1 cellular context compared by ENCODE assay signal in genomic region chr2:128317186-128317897, GRCh38.
TF ChIP-seq lines count a peak whose summit lies in the region.

No MANE protein-coding gene starts in this region.

TF ChIP-seq in HepG2, 621 proteins besides CTCF, POLR2A, EP300 and RAD21 (continued from another document and continues in another):
- TF ChIP-seq, protein P1, sequence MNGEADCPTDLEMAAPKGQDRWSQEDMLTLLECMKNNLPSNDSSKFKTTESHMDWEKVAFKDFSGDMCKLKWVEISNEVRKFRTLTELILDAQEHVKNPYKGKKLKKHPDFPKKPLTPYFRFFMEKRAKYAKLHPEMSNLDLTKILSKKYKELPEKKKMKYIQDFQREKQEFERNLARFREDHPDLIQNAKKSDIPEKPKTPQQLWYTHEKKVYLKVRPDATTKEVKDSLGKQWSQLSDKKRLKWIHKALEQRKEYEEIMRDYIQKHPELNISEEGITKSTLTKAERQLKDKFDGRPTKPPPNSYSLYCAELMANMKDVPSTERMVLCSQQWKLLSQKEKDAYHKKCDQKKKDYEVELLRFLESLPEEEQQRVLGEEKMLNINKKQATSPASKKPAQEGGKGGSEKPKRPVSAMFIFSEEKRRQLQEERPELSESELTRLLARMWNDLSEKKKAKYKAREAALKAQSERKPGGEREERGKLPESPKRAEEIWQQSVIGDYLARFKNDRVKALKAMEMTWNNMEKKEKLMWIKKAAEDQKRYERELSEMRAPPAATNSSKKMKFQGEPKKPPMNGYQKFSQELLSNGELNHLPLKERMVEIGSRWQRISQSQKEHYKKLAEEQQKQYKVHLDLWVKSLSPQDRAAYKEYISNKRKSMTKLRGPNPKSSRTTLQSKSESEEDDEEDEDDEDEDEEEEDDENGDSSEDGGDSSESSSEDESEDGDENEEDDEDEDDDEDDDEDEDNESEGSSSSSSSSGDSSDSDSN (CRISPR knock-in tag; IDR thresholded peaks at IDR 0.05): peak; percentile 74; the same call in 1 of the 2 replicates
- TF ChIP-seq, protein P2, sequence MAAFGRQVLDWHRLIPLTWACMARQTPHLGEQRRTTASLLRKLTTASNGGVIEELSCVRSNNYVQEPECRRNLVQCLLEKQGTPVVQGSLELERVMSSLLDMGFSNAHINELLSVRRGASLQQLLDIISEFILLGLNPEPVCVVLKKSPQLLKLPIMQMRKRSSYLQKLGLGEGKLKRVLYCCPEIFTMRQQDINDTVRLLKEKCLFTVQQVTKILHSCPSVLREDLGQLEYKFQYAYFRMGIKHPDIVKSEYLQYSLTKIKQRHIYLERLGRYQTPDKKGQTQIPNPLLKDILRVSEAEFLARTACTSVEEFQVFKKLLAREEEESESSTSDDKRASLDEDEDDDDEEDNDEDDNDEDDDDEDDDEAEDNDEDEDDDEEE (CRISPR knock-in tag; IDR thresholded peaks at IDR 0.05): no peak
- TF ChIP-seq ZNF136 (CRISPR knock-in tag; IDR thresholded peaks at IDR 0.05; ENCODE audit: low read depth) (no peak), ZNF746 (CRISPR knock-in tag; IDR thresholded peaks at IDR 0.05) (no peak), ZKSCAN5 (CRISPR knock-in tag; IDR thresholded peaks at IDR 0.05) (no peak), ZBTB38 (CRISPR knock-in tag; IDR thresholded peaks at IDR 0.05) (no peak), NFE2 (CRISPR knock-in tag; IDR thresholded peaks at IDR 0.05) (no peak), IRF1 (CRISPR knock-in tag; IDR thresholded peaks at IDR 0.05; ENCODE audit: low read depth) (no peak), ZNF235 (CRISPR knock-in tag; IDR thresholded peaks at IDR 0.05; ENCODE audit: borderline replicate concordance) (no peak), ZNF431 (CRISPR knock-in tag; IDR thresholded peaks at IDR 0.05; ENCODE audit: borderline replicate concordance, low read depth) (0 out of 2 replicates have a peak, but pooled peaks have one; percentile 32), SMC3 (IDR thresholded peaks at IDR 0.05; ENCODE audit: low read length) (no peak), KDM1A (CRISPR knock-in tag; IDR thresholded peaks at IDR 0.05) (no peak), ISL2 (CRISPR knock-in tag; IDR thresholded peaks at IDR 0.05) (0 out of 2 replicates have a peak, but pooled peaks have one; percentile 59), ZBTB8A (CRISPR knock-in tag; IDR thresholded peaks at IDR 0.05; ENCODE audit: borderline replicate concordance, low read depth) (no peak), RAD51 (IDR thresholded peaks at IDR 0.05; ENCODE audit: borderline replicate concordance) (no peak), PATZ1 (CRISPR knock-in tag; IDR thresholded peaks at IDR 0.05) (peak; percentile 84), ZNF552 (CRISPR knock-in tag; IDR thresholded peaks at IDR 0.05; ENCODE audit: borderline replicate concordance) (no peak), MYNN (CRISPR knock-in tag; IDR thresholded peaks at IDR 0.05; ENCODE audit: low read depth) (0 out of 2 replicates have a peak, but pooled peaks have one; percentile 32), SIX4 (CRISPR knock-in tag; IDR thresholded peaks at IDR 0.05) (no peak), PTBP1 (IDR thresholded peaks at IDR 0.05; ENCODE audit: low read depth, low read length, poor library complexity, severe bottlenecking) (no peak), NR1H2 (CRISPR knock-in tag; IDR thresholded peaks at IDR 0.05; ENCODE audit: borderline replicate concordance, low read depth) (no peak), ARHGAP35 (CRISPR knock-in tag; IDR thresholded peaks at IDR 0.05; ENCODE audit: borderline replicate concordance) (peak; percentile 63; the same call in 1 of the 2 replicates), NFE2L2 (IDR thresholded peaks at IDR 0.05; ENCODE audit: low read length) (no peak), ZNF615 (CRISPR knock-in tag; IDR thresholded peaks at IDR 0.05; ENCODE audit: borderline replicate concordance) (no peak; the same call in 1 of the 2 replicates), ZNF543 (CRISPR knock-in tag; IDR thresholded peaks at IDR 0.05) (no peak), ZNF605 (CRISPR knock-in tag; IDR thresholded peaks at IDR 0.05) (peak; percentile 91), ZSCAN22 (CRISPR knock-in tag; IDR thresholded peaks at IDR 0.05) (peak; percentile 55; the same call in 1 of the 2 replicates), PAF1 (CRISPR knock-in tag; IDR thresholded peaks at IDR 0.05) (no peak), ZKSCAN1 (IDR thresholded peaks at IDR 0.05; ENCODE audit: low read length) (no peak), RBFOX2 (IDR thresholded peaks at IDR 0.05; ENCODE audit: low read depth, low read length) (peak; percentile 97), THAP8 (CRISPR knock-in tag; IDR thresholded peaks at IDR 0.05; ENCODE audit: borderline replicate concordance) (no peak), SMAD9 (CRISPR knock-in tag; IDR thresholded peaks at IDR 0.05) (no peak)
- TF ChIP-seq, protein P3, sequence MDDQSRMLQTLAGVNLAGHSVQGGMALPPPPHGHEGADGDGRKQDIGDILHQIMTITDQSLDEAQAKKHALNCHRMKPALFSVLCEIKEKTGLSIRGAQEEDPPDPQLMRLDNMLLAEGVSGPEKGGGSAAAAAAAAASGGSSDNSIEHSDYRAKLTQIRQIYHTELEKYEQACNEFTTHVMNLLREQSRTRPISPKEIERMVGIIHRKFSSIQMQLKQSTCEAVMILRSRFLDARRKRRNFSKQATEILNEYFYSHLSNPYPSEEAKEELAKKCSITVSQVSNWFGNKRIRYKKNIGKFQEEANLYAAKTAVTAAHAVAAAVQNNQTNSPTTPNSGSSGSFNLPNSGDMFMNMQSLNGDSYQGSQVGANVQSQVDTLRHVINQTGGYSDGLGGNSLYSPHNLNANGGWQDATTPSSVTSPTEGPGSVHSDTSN (CRISPR knock-in tag; IDR thresholded peaks at IDR 0.05; ENCODE audit: borderline replicate concordance): no peak
- TF ChIP-seq, protein P4, sequence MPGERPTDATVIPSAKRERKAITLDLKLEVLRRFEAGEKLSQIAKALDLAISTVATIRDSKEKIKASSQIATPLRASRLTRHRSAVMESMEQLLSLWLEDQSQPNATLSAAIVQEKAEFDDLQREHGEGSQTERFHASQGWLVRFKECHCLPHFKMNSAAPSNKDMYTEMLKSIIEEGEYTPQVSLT (CRISPR knock-in tag; IDR thresholded peaks at IDR 0.05; ENCODE audit: borderline replicate concordance, low read depth): no peak
- TF ChIP-seq, protein P5, sequence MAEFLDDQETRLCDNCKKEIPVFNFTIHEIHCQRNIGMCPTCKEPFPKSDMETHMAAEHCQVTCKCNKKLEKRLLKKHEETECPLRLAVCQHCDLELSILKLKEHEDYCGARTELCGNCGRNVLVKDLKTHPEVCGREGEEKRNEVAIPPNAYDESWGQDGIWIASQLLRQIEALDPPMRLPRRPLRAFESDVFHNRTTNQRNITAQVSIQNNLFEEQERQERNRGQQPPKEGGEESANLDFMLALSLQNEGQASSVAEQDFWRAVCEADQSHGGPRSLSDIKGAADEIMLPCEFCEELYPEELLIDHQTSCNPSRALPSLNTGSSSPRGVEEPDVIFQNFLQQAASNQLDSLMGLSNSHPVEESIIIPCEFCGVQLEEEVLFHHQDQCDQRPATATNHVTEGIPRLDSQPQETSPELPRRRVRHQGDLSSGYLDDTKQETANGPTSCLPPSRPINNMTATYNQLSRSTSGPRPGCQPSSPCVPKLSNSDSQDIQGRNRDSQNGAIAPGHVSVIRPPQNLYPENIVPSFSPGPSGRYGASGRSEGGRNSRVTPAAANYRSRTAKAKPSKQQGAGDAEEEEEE (CRISPR knock-in tag; IDR thresholded peaks at IDR 0.05; ENCODE audit: borderline replicate concordance): no peak
- TF ChIP-seq, protein P6, sequence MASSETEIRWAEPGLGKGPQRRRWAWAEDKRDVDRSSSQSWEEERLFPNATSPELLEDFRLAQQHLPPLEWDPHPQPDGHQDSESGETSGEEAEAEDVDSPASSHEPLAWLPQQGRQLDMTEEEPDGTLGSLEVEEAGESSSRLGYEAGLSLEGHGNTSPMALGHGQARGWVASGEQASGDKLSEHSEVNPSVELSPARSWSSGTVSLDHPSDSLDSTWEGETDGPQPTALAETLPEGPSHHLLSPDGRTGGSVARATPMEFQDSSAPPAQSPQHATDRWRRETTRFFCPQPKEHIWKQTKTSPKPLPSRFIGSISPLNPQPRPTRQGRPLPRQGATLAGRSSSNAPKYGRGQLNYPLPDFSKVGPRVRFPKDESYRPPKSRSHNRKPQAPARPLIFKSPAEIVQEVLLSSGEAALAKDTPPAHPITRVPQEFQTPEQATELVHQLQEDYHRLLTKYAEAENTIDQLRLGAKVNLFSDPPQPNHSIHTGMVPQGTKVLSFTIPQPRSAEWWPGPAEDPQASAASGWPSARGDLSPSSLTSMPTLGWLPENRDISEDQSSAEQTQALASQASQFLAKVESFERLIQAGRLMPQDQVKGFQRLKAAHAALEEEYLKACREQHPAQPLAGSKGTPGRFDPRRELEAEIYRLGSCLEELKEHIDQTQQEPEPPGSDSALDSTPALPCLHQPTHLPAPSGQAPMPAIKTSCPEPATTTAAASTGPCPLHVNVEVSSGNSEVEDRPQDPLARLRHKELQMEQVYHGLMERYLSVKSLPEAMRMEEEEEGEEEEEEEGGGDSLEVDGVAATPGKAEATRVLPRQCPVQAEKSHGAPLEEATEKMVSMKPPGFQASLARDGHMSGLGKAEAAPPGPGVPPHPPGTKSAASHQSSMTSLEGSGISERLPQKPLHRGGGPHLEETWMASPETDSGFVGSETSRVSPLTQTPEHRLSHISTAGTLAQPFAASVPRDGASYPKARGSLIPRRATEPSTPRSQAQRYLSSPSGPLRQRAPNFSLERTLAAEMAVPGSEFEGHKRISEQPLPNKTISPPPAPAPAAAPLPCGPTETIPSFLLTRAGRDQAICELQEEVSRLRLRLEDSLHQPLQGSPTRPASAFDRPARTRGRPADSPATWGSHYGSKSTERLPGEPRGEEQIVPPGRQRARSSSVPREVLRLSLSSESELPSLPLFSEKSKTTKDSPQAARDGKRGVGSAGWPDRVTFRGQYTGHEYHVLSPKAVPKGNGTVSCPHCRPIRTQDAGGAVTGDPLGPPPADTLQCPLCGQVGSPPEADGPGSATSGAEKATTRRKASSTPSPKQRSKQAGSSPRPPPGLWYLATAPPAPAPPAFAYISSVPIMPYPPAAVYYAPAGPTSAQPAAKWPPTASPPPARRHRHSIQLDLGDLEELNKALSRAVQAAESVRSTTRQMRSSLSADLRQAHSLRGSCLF (CRISPR knock-in tag; IDR thresholded peaks at IDR 0.05; ENCODE audit: borderline replicate concordance): no peak
- TF ChIP-seq, protein P7, sequence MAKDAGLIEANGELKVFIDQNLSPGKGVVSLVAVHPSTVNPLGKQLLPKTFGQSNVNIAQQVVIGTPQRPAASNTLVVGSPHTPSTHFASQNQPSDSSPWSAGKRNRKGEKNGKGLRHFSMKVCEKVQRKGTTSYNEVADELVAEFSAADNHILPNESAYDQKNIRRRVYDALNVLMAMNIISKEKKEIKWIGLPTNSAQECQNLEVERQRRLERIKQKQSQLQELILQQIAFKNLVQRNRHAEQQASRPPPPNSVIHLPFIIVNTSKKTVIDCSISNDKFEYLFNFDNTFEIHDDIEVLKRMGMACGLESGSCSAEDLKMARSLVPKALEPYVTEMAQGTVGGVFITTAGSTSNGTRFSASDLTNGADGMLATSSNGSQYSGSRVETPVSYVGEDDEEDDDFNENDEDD (CRISPR knock-in tag; IDR thresholded peaks at IDR 0.05; ENCODE audit: borderline replicate concordance): peak; percentile 29; the same call in 1 of the 2 replicates
- TF ChIP-seq, protein P8, sequence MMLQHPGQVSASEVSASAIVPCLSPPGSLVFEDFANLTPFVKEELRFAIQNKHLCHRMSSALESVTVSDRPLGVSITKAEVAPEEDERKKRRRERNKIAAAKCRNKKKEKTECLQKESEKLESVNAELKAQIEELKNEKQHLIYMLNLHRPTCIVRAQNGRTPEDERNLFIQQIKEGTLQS (CRISPR knock-in tag; IDR thresholded peaks at IDR 0.05): no peak
- TF ChIP-seq, protein P9, sequence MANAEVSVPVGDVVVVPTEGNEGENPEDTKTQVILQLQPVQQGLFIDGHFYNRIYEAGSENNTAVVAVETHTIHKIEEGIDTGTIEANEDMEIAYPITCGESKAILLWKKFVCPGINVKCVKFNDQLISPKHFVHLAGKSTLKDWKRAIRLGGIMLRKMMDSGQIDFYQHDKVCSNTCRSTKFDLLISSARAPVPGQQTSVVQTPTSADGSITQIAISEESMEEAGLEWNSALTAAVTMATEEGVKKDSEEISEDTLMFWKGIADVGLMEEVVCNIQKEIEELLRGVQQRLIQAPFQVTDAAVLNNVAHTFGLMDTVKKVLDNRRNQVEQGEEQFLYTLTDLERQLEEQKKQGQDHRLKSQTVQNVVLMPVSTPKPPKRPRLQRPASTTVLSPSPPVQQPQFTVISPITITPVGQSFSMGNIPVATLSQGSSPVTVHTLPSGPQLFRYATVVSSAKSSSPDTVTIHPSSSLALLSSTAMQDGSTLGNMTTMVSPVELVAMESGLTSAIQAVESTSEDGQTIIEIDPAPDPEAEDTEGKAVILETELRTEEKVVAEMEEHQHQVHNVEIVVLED (CRISPR knock-in tag; IDR thresholded peaks at IDR 0.05; ENCODE audit: borderline replicate concordance): no peak
- TF ChIP-seq, protein P10, sequence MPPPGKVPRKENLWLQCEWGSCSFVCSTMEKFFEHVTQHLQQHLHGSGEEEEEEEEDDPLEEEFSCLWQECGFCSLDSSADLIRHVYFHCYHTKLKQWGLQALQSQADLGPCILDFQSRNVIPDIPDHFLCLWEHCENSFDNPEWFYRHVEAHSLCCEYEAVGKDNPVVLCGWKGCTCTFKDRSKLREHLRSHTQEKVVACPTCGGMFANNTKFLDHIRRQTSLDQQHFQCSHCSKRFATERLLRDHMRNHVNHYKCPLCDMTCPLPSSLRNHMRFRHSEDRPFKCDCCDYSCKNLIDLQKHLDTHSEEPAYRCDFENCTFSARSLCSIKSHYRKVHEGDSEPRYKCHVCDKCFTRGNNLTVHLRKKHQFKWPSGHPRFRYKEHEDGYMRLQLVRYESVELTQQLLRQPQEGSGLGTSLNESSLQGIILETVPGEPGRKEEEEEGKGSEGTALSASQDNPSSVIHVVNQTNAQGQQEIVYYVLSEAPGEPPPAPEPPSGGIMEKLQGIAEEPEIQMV (CRISPR knock-in tag; IDR thresholded peaks at IDR 0.05; ENCODE audit: low read depth): 0 out of 2 replicates have a peak, but pooled peaks have one; percentile 23
